12 cellular contexts compared by ENCODE assay signal in genomic region chr7:90242369-90243168, GRCh38. TPM values are rescaled to one million over a fixed set of nuclear protein-coding genes. Genes with fewer than 3 reads are reported as not detected.
DNase-seq lines count a peak whose midpoint lies in the region; ATAC-seq, FAIRE-seq and TF ChIP-seq lines count a peak whose summit lies in the region.
"Had no signal": no experiment of that assay in that cellular context is flagged by ENCODE, and none has a peak within 500 bp of the region (broad histone marks: within the 10 kb centered on the region; RNA-seq: fewer than 3 reads in every experiment).

No MANE protein-coding gene starts in this region.

- no peaks in the 10 kb centered on the region for H3K9me3 ChIP-seq in K562 (replicated peaks; ENCODE audit: control insufficient read depth, insufficient read depth, low read depth, low read length)
- H3K9me3 ChIP-seq: SJSA1 had no signal

- no peak for TF ChIP-seq RAD21 in K562 (CRISPR knock-in tag; conservative IDR thresholded peaks at IDR 0.05 in 1 of 2, IDR thresholded peaks at IDR 0.05 in 1 of 2)

- TF ChIP-seq POLR2A in GM18505 (IDR thresholded peaks at IDR 0.05; ENCODE audit: borderline replicate concordance, extremely low read depth, insufficient read depth, insufficient read length) (no peak), K562 (conservative IDR thresholded peaks at IDR 0.05) (no peak)

- in situ Hi-C loops in K562 (cut with MboI), result no loop called here

- H3K79me2 ChIP-seq in K562 (ENCODE audit: control insufficient read depth, insufficient read depth, low read length), result no peaks in the 10 kb centered on the region

- peak; percentile 19 for FAIRE-seq in K562 (lab: Jason Lieb, UNC)

- H3K9ac ChIP-seq in K562 (ENCODE audit: insufficient read depth in 1 of 2, low read depth in 2 of 2, low read length in 2 of 2), result no peak overlapping the region

- no peak for DNase-seq in K562 (ENCODE audit: extremely low read depth in 1 of 4, low spot score in 3 of 4)
- DNase-seq in NCI-H748 (lab: John Stamatoyannopoulos, UW; ENCODE audit: unreplicated experiment), result no peak
- no peak for DNase-seq in HCEC 1CT
- DNase-seq in dorsolateral prefrontal cortex, result no peak
- no peak for DNase-seq in NCI-H1417 (lab: John Stamatoyannopoulos, UW)
- DNase-seq: activated naive CD8-positive, alpha-beta T cell treated with anti-CD3 and anti-CD28 coated beads, Interleukin-2, amount 10 ng/mL, durations not matched to agents 7 days and 5 days; C1 segment of cervical spinal cord had no signal

- no peaks in the 10 kb centered on the region for H3K36me3 ChIP-seq in K562 (ENCODE audit: control insufficient read depth, insufficient read depth, low read length)
- H3K36me3 ChIP-seq: SJSA1 had no signal

- POLR2A ChIA-PET in K562 (lab: Yijun Ruan, JAX), result no interaction called here

- H3K9me1 ChIP-seq in K562 (ENCODE audit: control insufficient read depth, insufficient read depth, low read length), result no peaks in the 10 kb centered on the region

- peak; percentile 29 for ATAC-seq in GM18505 (IDR thresholded peaks at IDR 0.05; ENCODE audit: unreplicated experiment)
- peak; percentile 46 for ATAC-seq in GM21381 (IDR thresholded peaks at IDR 0.05; ENCODE audit: unreplicated experiment)
- peak; percentile 34 for ATAC-seq in HG03103 (IDR thresholded peaks at IDR 0.05; ENCODE audit: low read depth, unreplicated experiment)
- ATAC-seq in K562, result no peak

- BruUV-seq in K562 (replicated peaks; lab: Mats Ljungman, UMichigan), result no TSS peak

- H2AFZ ChIP-seq in K562 (ENCODE audit: low read depth, low read length), result peak overlapping the region; percentile 12; the same call in 1 of the 2 replicates

- H4K20me1 ChIP-seq in K562 (replicated peaks; ENCODE audit: control insufficient read depth, insufficient read depth, low read length), result no peaks in the 10 kb centered on the region

- H3K4me2 ChIP-seq in K562 (ENCODE audit: insufficient read depth, low read length), result no peak overlapping the region

- CTCF ChIA-PET in K562 (lab: Yijun Ruan, JAX; ENCODE audit: low intra/inter-chr PET ratio), result no interaction called here

- H3K4me1 ChIP-seq in K562 (replicated peaks in 1 of 2; ENCODE audit: control insufficient read depth in 2 of 2, insufficient read depth in 2 of 2, low read length in 2 of 2), result peaks cover 9 to 11% of the 10 kb centered on the region in 2 experiments; a peak in 3 of 5 replicates

- intact Hi-C loops in K562 (cut with micrococcal nuclease), result no loop called here
- intact Hi-C loops in dorsolateral prefrontal cortex (cut with DNase I), result loop anchor here in 1 of 2 donors (10.0 kb wide), 1 partner anchor 88 kb away; the partner anchor contains the start of gene STEAP1

- H3K27ac ChIP-seq in K562 (ENCODE audit: extremely low read depth, low read depth, low read length) (no peak overlapping the region), dorsolateral prefrontal cortex (no peak overlapping the region)
- H3K27ac ChIP-seq: SJSA1 had no signal

- H3K27me3 ChIP-seq in K562 (ENCODE audit: control insufficient read depth in 2 of 2, insufficient read depth in 2 of 2, low read length in 2 of 2), result no peaks in the 10 kb centered on the region
- H3K27me3 ChIP-seq in dorsolateral prefrontal cortex, result no peaks in the 10 kb centered on the region

- 32% methylated on average over 3 of the region's 3 CpGs for WGBS in K562 (ENCODE audit: insufficient coverage, low coverage, missing lambda C conversion rate)

- H3K4me3 ChIP-seq in K562 (no peak overlapping the region), dorsolateral prefrontal cortex (no peak overlapping the region)
- H3K4me3 ChIP-seq: lung, SJSA1 had no signal

- TF ChIP-seq CTCF in K562 (IDR thresholded peaks at IDR 0.05 in 2 of 3, conservative IDR thresholded peaks at IDR 0.05 in 1 of 3; ENCODE audit: insufficient read depth in 2 of 3, low read depth in 1 of 3, low read length in 3 of 3) (no peak), dorsolateral prefrontal cortex (IDR thresholded peaks at IDR 0.05 in 54 of 56, conservative IDR thresholded peaks at IDR 0.05 in 2 of 56; ENCODE audit: low read depth in 1 of 56, partially characterized antibody in 56 of 56) (no peak)

- TF ChIP-seq EP300 in K562 (IDR thresholded peaks at IDR 0.05; ENCODE audit: low read length), result no peak

TF ChIP-seq in K562, 482 proteins besides CTCF, POLR2A, EP300 and RAD21 (continues in another document):
- TF ChIP-seq GTF2E2 (tag; IDR thresholded peaks at IDR 0.05) (no peak), STAT5B (CRISPR knock-in tag; IDR thresholded peaks at IDR 0.05) (no peak), ZNF449 (CRISPR knock-in tag; IDR thresholded peaks at IDR 0.05) (no peak), ZNF3 (CRISPR knock-in tag; IDR thresholded peaks at IDR 0.05) (no peak), ZBED1 (IDR thresholded peaks at IDR 0.05) (no peak), HDGF (IDR thresholded peaks at IDR 0.05) (no peak), NFE2 (IDR thresholded peaks at IDR 0.05; ENCODE audit: low read depth) (no peak), ZNF785 (CRISPR knock-in tag; IDR thresholded peaks at IDR 0.05) (no peak), TEAD1 (CRISPR knock-in tag; IDR thresholded peaks at IDR 0.05) (no peak), PHF8 (IDR thresholded peaks at IDR 0.05; ENCODE audit: borderline replicate concordance, low read length) (no peak), ZBTB12 (CRISPR knock-in tag; IDR thresholded peaks at IDR 0.05) (no peak), ZC3H11A (IDR thresholded peaks at IDR 0.05; ENCODE audit: low read depth, low read length) (no peak), KDM2B (CRISPR knock-in tag; IDR thresholded peaks at IDR 0.05) (no peak), CBX5 (IDR thresholded peaks at IDR 0.05; ENCODE audit: borderline replicate concordance, low read depth) (no peak)

RNA-seq across cellular contexts. Expression of gene CFAP69, which starts 2.4 kb away (rescaled TPM):
- 5.7 and 9.6 TPM in 2 replicates for total RNA-seq in K562 (2011; cell fraction: chromatin; rRNA removed; ENCODE audit: low replicate concordance)
- total RNA-seq in K562 (2011; cell fraction: nucleolus; rRNA removed), result 2.7 and 3.4 TPM in 2 replicates
- 1.7 and 2.1 TPM in 2 replicates for total RNA-seq in K562 (2011; cell fraction: nucleoplasm; rRNA removed)
- total RNA-seq in K562 (2014; rRNA removed) (3.2 and 5.4 TPM in 2 replicates), K562 (2014; rRNA removed; fragmentation: Illumina TruSeq; extraction: Trizol) (1.8 and 2.4 TPM in 2 replicates), K562 (2015; rRNA removed; fragmentation: Illumina TruSeq; extraction: Trizol) (1.1 and 1.3 TPM in 2 replicates), K562 (2021) (1.3 and 2.3 TPM in 2 replicates), dorsolateral prefrontal cortex (10 to 100 TPM in 115 of 120 experiments, 1 to 10 TPM in 5; 7.1 to 31.7 (median 16.0) TPM)
- polyA plus RNA-seq in K562 (2011; rRNA removed) (0.77 and 1.7 TPM in 2 replicates), K562 (2014; fragmentation: Illumina TruSeq; extraction: Trizol) (1.1 and 1.2 TPM in 2 replicates), K562 (2014; fragmentation: Nextera tagmentation; extraction: Ambion mirVana) (under 1 TPM; 0.24 to 0.84 TPM), K562 (2014; rRNA removed) (1.5 and 5.1 TPM in 2 replicates)
- 0.12 and 1.3 TPM in 2 replicates for polyA plus RNA-seq in K562 (2011; cell fraction: cytosol; rRNA removed)
- polyA plus RNA-seq in K562 (2011; cell fraction: nucleus; rRNA removed), result 3.5 and 5.8 TPM in 2 replicates
- polyA plus RNA-seq in K562 (2012), result 0.86 and 1.1 TPM in 2 replicates
- 2.4 and 2.6 TPM in 2 replicates for polyA minus RNA-seq in K562 (2011; rRNA and poly(A)+ RNA removed)
- polyA minus RNA-seq in K562 (2011; cell fraction: cytosol; rRNA and poly(A)+ RNA removed), result 0.76 TPM in 1 of 2 replicates, not detected in the other
- 3.7 and 12.4 TPM in 2 replicates for polyA minus RNA-seq in K562 (2011; cell fraction: nucleus; rRNA and poly(A)+ RNA removed)

RNA-seq across cellular contexts. Expression of gene STEAP2, which starts 31.0 kb away (rescaled TPM):
- not detected in 2 replicates for total RNA-seq in K562 (2011; cell fraction: chromatin; rRNA removed; ENCODE audit: low replicate concordance)
- not detected in 2 replicates for total RNA-seq in K562 (2011; cell fraction: nucleolus; rRNA removed)
- not detected in 2 replicates for total RNA-seq in K562 (2011; cell fraction: nucleoplasm; rRNA removed)
- total RNA-seq in K562 (2014; rRNA removed) (not detected in 2 replicates), K562 (2014; rRNA removed; fragmentation: Illumina TruSeq; extraction: Trizol) (not detected in 2 replicates), K562 (2015; rRNA removed; fragmentation: Illumina TruSeq; extraction: Trizol) (not detected in 2 replicates), K562 (2021) (0.02 and 0.04 TPM in 2 replicates), dorsolateral prefrontal cortex (10 to 100 TPM; 15.5 to 92.8 (median 53.9) TPM)
- polyA plus RNA-seq in K562 (2011; rRNA removed) (not detected in 2 replicates), K562 (2014; fragmentation: Illumina TruSeq; extraction: Trizol) (not detected in 2 replicates), K562 (2014; fragmentation: Nextera tagmentation; extraction: Ambion mirVana) (under 1 TPM in 1 of 2 experiments, not detected in 1; 0.03 TPM), K562 (2014; rRNA removed) (not detected in 2 replicates)
- not detected in 2 replicates for polyA plus RNA-seq in K562 (2011; cell fraction: cytosol; rRNA removed)
- not detected in 2 replicates for polyA plus RNA-seq in K562 (2011; cell fraction: nucleus; rRNA removed)
- 0.03 and 0.10 TPM in 2 replicates for polyA plus RNA-seq in K562 (2012)
- not detected in 2 replicates for polyA minus RNA-seq in K562 (2011; rRNA and poly(A)+ RNA removed)
- not detected in 2 replicates for polyA minus RNA-seq in K562 (2011; cell fraction: cytosol; rRNA and poly(A)+ RNA removed)
- polyA minus RNA-seq in K562 (2011; cell fraction: nucleus; rRNA and poly(A)+ RNA removed), result under 0.01 TPM in 1 of 2 replicates, not detected in the other
- total RNA-seq: activated naive CD8-positive, alpha-beta T cell treated with anti-CD3 and anti-CD28 coated beads, Interleukin-2, amount 10 ng/mL, durations not matched to agents 7 days and 5 days had no signal

Comparison
In these comparisons a context has a peak if more than half of its experiments do, and no peak if none do; other contexts are left out.
1. RNA of gene STEAP2, which starts 31.0 kb away (total RNA-seq): 15.5 to 92.8 TPM in dorsolateral prefrontal cortex; 0.02 to 0.04 TPM in K562; every median in the first group is over 10 times any median in the second.